8 cellular contexts compared by ENCODE assay signal in genomic region chr14:52729585-52729924, GRCh38. TPM values are rescaled to one million over a fixed set of nuclear protein-coding genes. Genes with fewer than 3 reads are reported as not detected.
A peak's percentile ranks its signal among the peaks of the same experiment; 100 is the strongest.
DNase-seq lines count a peak whose midpoint lies in the region; TF ChIP-seq lines count a peak whose summit lies in the region.

No MANE protein-coding gene starts in this region.

- DNase-seq in GM23248 (no peak), fibroblast of the aortic adventitia (ENCODE audit: low read depth) (no peak), 8988T (no peak), NCI-H1694 (lab: John Stamatoyannopoulos, UW) (no peak), SK-N-DZ (ENCODE audit: low spot score) (no peak), NCI-H2081 (lab: John Stamatoyannopoulos, UW) (no peak)

- H3K27ac ChIP-seq in GM23248, result peak overlapping the region; percentile 62
- peak overlapping the region; percentile 90 for H3K27ac ChIP-seq in skeletal muscle tissue (ENCODE audit: low read depth, low read length)

- peak overlapping the region; percentile 73 for H2AFZ ChIP-seq in GM23248

- no peaks in the 10 kb centered on the region for H4K20me1 ChIP-seq in GM23248 (ENCODE audit: insufficient read depth)

- H3K4me3 ChIP-seq in GM23248, result peak overlapping the region; percentile 88
- H3K4me3 ChIP-seq in WI38 (ENCODE audit: low read depth, low read length), result peak overlapping the region; percentile 34
- H3K4me3 ChIP-seq in fibroblast of the aortic adventitia (ENCODE audit: low read depth, low read length), result peak overlapping the region; percentile 59
- H3K4me3 ChIP-seq in skeletal muscle tissue (ENCODE audit: low read length in 3 of 3), result peak overlapping the region; percentile 56 to 68 (median 67)

- H3K4me2 ChIP-seq in GM23248 (ENCODE audit: unreplicated experiment), result peak overlapping the region; percentile 63

- peaks cover 54% of the 10 kb centered on the region for H3K79me2 ChIP-seq in GM23248 (ENCODE audit: insufficient read depth)

- TF ChIP-seq CTCF in WI38 (IDR thresholded peaks at IDR 0.05; ENCODE audit: low read depth, low read length), result no peak
- no peak for TF ChIP-seq CTCF in fibroblast of the aortic adventitia (IDR thresholded peaks at IDR 0.05; ENCODE audit: insufficient read depth, low read length)

- H3K36me3 ChIP-seq in GM23248 (ENCODE audit: low read depth) (peaks cover 37% of the 10 kb centered on the region), skeletal muscle tissue (ENCODE audit: control insufficient read depth in 3 of 3, insufficient read depth in 3 of 3, low read length in 3 of 3) (peaks cover 5 to 28% (median 21%) of the 10 kb centered on the region in 3 donors)

- H3K4me1 ChIP-seq in GM23248 (ENCODE audit: insufficient read depth) (no peaks in the 10 kb centered on the region), skeletal muscle tissue (ENCODE audit: control insufficient read depth in 3 of 3, insufficient read depth in 3 of 3, low read length in 3 of 3) (peaks cover 0 to 8% (median 7%) of the 10 kb centered on the region in 3 donors)

- H3F3A ChIP-seq in GM23248 (ENCODE audit: insufficient read depth), result peaks cover 34% of the 10 kb centered on the region

- H3K9ac ChIP-seq in GM23248 (peak overlapping the region; percentile 51), skeletal muscle tissue (ENCODE audit: low read depth in 1 of 3, low read length in 3 of 3) (peak overlapping the region in 2 of 3 donors; percentile 70 to 73)

- no peaks in the 10 kb centered on the region for H3K9me3 ChIP-seq in GM23248 (ENCODE audit: low read depth)
- H3K9me3 ChIP-seq in skeletal muscle tissue (ENCODE audit: control insufficient read depth in 3 of 3, low read length in 3 of 3), result no peaks in the 10 kb centered on the region

- 7 to 9% methylated on average over 7 to 8 of the region's 8 CpGs for WGBS in GM23248 (ENCODE audit: low coverage in 1 of 2, low lambda C conversion rate in 2 of 2, missing lambda C conversion rate in 2 of 2), 2 experiments

- H3K27me3 ChIP-seq in GM23248 (replicated peaks; ENCODE audit: insufficient read depth) (no peaks in the 10 kb centered on the region), skeletal muscle tissue (ENCODE audit: control insufficient read depth in 3 of 3, insufficient read depth in 3 of 3, low read length in 3 of 3) (no peaks in the 10 kb centered on the region)

- no peaks in the 10 kb centered on the region for H3K9me2 ChIP-seq in GM23248 (ENCODE audit: insufficient read depth)

- in situ Hi-C loops in GM23248 (cut with MboI), result no loop called here

RNA-seq across cellular contexts. Expression of gene STYX, which starts 0.4 kb away (rescaled TPM):
- total RNA-seq in GM23248 (2014; rRNA removed; shearing (Covaris generic)), result 19.3 and 20.1 TPM in 2 replicates
- polyA plus RNA-seq in GM23248 (2016; fragmentation: Nextera tagmentation; extraction: Ambion mirVana), result 21.7 and 23.0 TPM in 2 replicates
- total RNA-seq in fibroblast of the aortic adventitia (ENCODE audit: low replicate concordance) (9.3 and 50.7 TPM in 2 replicates), skeletal muscle tissue (12.0 TPM)
- 4.8 and 5.5 TPM in 2 replicates for polyA plus RNA-seq in SK-N-DZ (2014; cell fraction: cytosol; rRNA removed)
- polyA plus RNA-seq in SK-N-DZ (2014; cell fraction: nucleus; rRNA removed), result 3.7 and 4.2 TPM in 2 replicates

RNA-seq across cellular contexts. Expression of gene PSMC6, which starts 22.6 kb away (rescaled TPM):
- 68.3 and 108 TPM in 2 replicates for total RNA-seq in GM23248 (2014; rRNA removed; shearing (Covaris generic))
- polyA plus RNA-seq in GM23248 (2016; fragmentation: Nextera tagmentation; extraction: Ambion mirVana), result 92.4 and 98.8 TPM in 2 replicates
- total RNA-seq in fibroblast of the aortic adventitia (ENCODE audit: low replicate concordance) (81.2 and 111 TPM in 2 replicates), skeletal muscle tissue (70.5 TPM)
- polyA plus RNA-seq in SK-N-DZ (2014; cell fraction: cytosol; rRNA removed), result 138 and 146 TPM in 2 replicates
- 174 and 209 TPM in 2 replicates for polyA plus RNA-seq in SK-N-DZ (2014; cell fraction: nucleus; rRNA removed)

RNA-seq across cellular contexts. Expression of gene ERO1A, which starts 34.2 kb away (rescaled TPM):
- total RNA-seq in GM23248 (2014; rRNA removed; shearing (Covaris generic)), result 82.7 and 91.1 TPM in 2 replicates
- 45.1 and 48.6 TPM in 2 replicates for polyA plus RNA-seq in GM23248 (2016; fragmentation: Nextera tagmentation; extraction: Ambion mirVana)
- total RNA-seq in fibroblast of the aortic adventitia (ENCODE audit: low replicate concordance) (75.3 and 123 TPM in 2 replicates), skeletal muscle tissue (10.4 TPM)
- polyA plus RNA-seq in SK-N-DZ (2014; cell fraction: cytosol; rRNA removed), result 33.2 and 36.9 TPM in 2 replicates
- polyA plus RNA-seq in SK-N-DZ (2014; cell fraction: nucleus; rRNA removed), result 31.6 and 40.1 TPM in 2 replicates

Comparison
In these comparisons a context has a peak if more than half of its experiments do, and no peak if none do; other contexts are left out.
1. H3K4me3 ChIP-seq: peak in every context shown above with its lines; median percentile 88 in GM23248; 67 in skeletal muscle tissue; 59 in fibroblast of the aortic adventitia; 34 in WI38.